ENCODE assay signal across 30 cellular contexts in the genomic region with DNA sequence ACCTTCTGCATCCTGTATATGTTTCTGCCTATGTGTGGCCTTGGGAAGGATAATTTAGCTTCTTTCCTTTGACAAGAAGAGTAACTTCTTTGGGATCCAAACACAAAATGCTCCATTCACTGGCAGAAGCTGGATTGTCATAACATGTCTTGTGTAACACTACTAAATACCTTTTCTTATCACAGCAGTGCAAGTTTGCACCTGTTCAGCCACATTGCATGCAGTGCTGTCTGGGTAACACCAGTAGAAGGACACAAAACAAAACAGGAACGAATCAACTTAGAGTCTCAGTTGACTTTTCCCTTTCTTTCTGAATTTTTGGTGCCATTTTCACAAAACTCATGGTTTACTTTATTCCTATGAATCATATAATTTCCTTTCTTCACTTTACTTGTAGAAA.
"Had no signal": no experiment of that assay in that cellular context is flagged by ENCODE, and none has a peak within 500 bp of the region (broad histone marks: within the 10 kb centered on the region; RNA-seq: fewer than 3 reads in every experiment).

No MANE protein-coding gene starts in this region.

- H3K9me3 Mint-ChIP-seq: activated T-cell treated with anti-CD3 and anti-CD28 coated beads, Interleukin-2, amount 50 U/mL, for 24 hours; effector memory CD8-positive, alpha-beta T cell had no signal

- FAIRE-seq: astrocyte, colon had no signal

- H3K27ac ChIP-seq: brain microvascular endothelial cell, epithelial cell of prostate, gastrocnemius medialis, heart right ventricle had no signal

- H3K4me3 Mint-ChIP-seq: activated CD4-positive, alpha-beta memory T cell treated with anti-CD3 and anti-CD28 coated beads for 36 hours; activated CD4-positive, alpha-beta T cell treated with anti-CD3 and anti-CD28 coated beads for 36 hours; activated CD4-positive, alpha-beta T cell treated with anti-CD3 and anti-CD28 coated beads, Interleukin-2, amount 10 ng/mL, durations not matched to agents 24 days and 14 days; activated CD8-positive, alpha-beta memory T cell treated with anti-CD3 and anti-CD28 coated beads, Interleukin-2, amount 10 ng/mL, durations not matched to agents 7 days and 5 days; activated CD8-positive, alpha-beta T cell treated with anti-CD3 and anti-CD28 coated beads, Interleukin-2, amount 10 ng/mL, durations not matched to agents 7 days and 5 days; activated naive CD8-positive, alpha-beta T cell; activated T-cell treated with anti-CD3 and anti-CD28 coated beads, Interleukin-2, amount 50 U/mL, for 24 hours; activated T-cell treated with anti-CD3 and anti-CD28 coated beads, Interleukin-2, amount 50 U/mL, for 72 hours; effector memory CD8-positive, alpha-beta T cell had no signal

- DNase-seq: activated CD4-positive, alpha-beta memory T cell treated with anti-CD3 and anti-CD28 coated beads for 36 hours; activated CD4-positive, alpha-beta T cell treated with anti-CD3 and anti-CD28 coated beads for 36 hours; activated CD4-positive, alpha-beta T cell treated with anti-CD3 and anti-CD28 coated beads, Interleukin-2, amount 10 ng/mL, durations not matched to agents 24 days and 14 days; activated CD4-positive, CD25-positive, alpha-beta regulatory T cell; activated CD4-positive, CD25-positive, alpha-beta regulatory T cell treated with anti-CD3 and anti-CD28 coated beads, Interleukin-2, amount 50 U/mL, for 72 hours; activated CD8-positive, alpha-beta memory T cell treated with anti-CD3 and anti-CD28 coated beads, Interleukin-2, amount 10 ng/mL, durations not matched to agents 7 days and 5 days; activated CD8-positive, alpha-beta memory T cell treated with anti-CD3 and anti-CD28 coated beads, Interleukin-2, amount 50 U/mL, for 48 hours; activated CD8-positive, alpha-beta T cell treated with anti-CD3 and anti-CD28 coated beads, Interleukin-2, amount 10 ng/mL, durations not matched to agents 7 days and 5 days; activated gamma-delta T cell treated with Interleukin-2 at 50 U/mL for 16 hours; activated naive CD4-positive, alpha-beta T cell treated with anti-CD3 and anti-CD28 coated beads, Interleukin-2, amount 50 U/mL, for 16 hours; activated naive CD4-positive, alpha-beta T cell treated with Interleukin-2 at 50 U/mL for 16 hours; activated T-cell treated with anti-CD3 and anti-CD28 coated beads for 4 hours; activated T-cell treated with anti-CD3 and anti-CD28 coated beads, Interleukin-2, amount 50 U/mL, for 24 hours; activated T-cell treated with anti-CD3 and anti-CD28 coated beads, Interleukin-2, amount 50 U/mL, for 72 hours; amniotic stem cell; anterior cingulate cortex; brain microvascular endothelial cell; caudate nucleus; cortex of kidney; dermis blood vessel endothelial cell; effector CD4-positive, alpha-beta T cell; effector memory CD8-positive, alpha-beta T cell; foreskin fibroblast; gastrocnemius medialis; heart right ventricle; T-helper 2 cell had no signal

- H3K9me3 ChIP-seq: gastrocnemius medialis had no signal

- H3K27ac Mint-ChIP-seq: activated CD4-positive, alpha-beta T cell treated with anti-CD3 and anti-CD28 coated beads for 36 hours; activated CD4-positive, alpha-beta T cell treated with anti-CD3 and anti-CD28 coated beads, Interleukin-2, amount 10 ng/mL, durations not matched to agents 24 days and 14 days; activated CD8-positive, alpha-beta memory T cell treated with anti-CD3 and anti-CD28 coated beads, Interleukin-2, amount 10 ng/mL, durations not matched to agents 7 days and 5 days; activated CD8-positive, alpha-beta T cell treated with anti-CD3 and anti-CD28 coated beads, Interleukin-2, amount 10 ng/mL, durations not matched to agents 7 days and 5 days; activated naive CD8-positive, alpha-beta T cell; activated T-cell treated with anti-CD3 and anti-CD28 coated beads, Interleukin-2, amount 50 U/mL, for 24 hours; activated T-cell treated with anti-CD3 and anti-CD28 coated beads, Interleukin-2, amount 50 U/mL, for 72 hours; effector memory CD8-positive, alpha-beta T cell had no signal

- H3K36me3 Mint-ChIP-seq: activated CD4-positive, alpha-beta memory T cell treated with anti-CD3 and anti-CD28 coated beads for 36 hours; activated naive CD8-positive, alpha-beta T cell had no signal

- ATAC-seq: activated CD4-positive, alpha-beta T cell treated with anti-CD3 and anti-CD28 coated beads for 36 hours; activated CD8-positive, alpha-beta memory T cell treated with anti-CD3 and anti-CD28 coated beads, Interleukin-2, amount 10 ng/mL, durations not matched to agents 7 days and 5 days; activated CD8-positive, alpha-beta T cell treated with anti-CD3 and anti-CD28 coated beads, Interleukin-2, amount 10 ng/mL, durations not matched to agents 7 days and 5 days; activated T-cell treated with anti-CD3 and anti-CD28 coated beads, Interleukin-2, amount 50 U/mL, for 72 hours; effector memory CD8-positive, alpha-beta T cell; gastrocnemius medialis; heart right ventricle had no signal

- H3K27me3 Mint-ChIP-seq: activated CD4-positive, alpha-beta memory T cell treated with anti-CD3 and anti-CD28 coated beads for 36 hours; activated CD4-positive, alpha-beta T cell treated with anti-CD3 and anti-CD28 coated beads for 36 hours; activated CD8-positive, alpha-beta memory T cell treated with anti-CD3 and anti-CD28 coated beads, Interleukin-2, amount 10 ng/mL, durations not matched to agents 7 days and 5 days; activated naive CD8-positive, alpha-beta T cell; activated T-cell treated with anti-CD3 and anti-CD28 coated beads, Interleukin-2, amount 50 U/mL, for 24 hours; effector memory CD8-positive, alpha-beta T cell had no signal

- H3K4me3 ChIP-seq: gastrocnemius medialis, heart right ventricle had no signal

- H3K36me3 ChIP-seq: brain microvascular endothelial cell, gastrocnemius medialis, heart right ventricle had no signal

- H3K27me3 ChIP-seq: brain microvascular endothelial cell, gastrocnemius medialis, heart right ventricle had no signal
